Comparison of ENCODE assay signal across 24 cellular contexts in genomic region chr22:40769761-40770160, GRCh38.
"Had no signal": no experiment of that assay in that cellular context is flagged by ENCODE, and none has a peak within 500 bp of the region (broad histone marks: within the 10 kb centered on the region; RNA-seq: fewer than 3 reads in every experiment).

No MANE protein-coding gene starts in this region.

- ATAC-seq: HepG2, Panc1, SK-N-SH treated with all-trans-retinoic acid at 6 μM for 48 hours had no signal

- DNase-seq: IMR-90, Karpas-422, KG1, MG63, NCI-H1092, NCI-H1105 treated with DMSO at 0.1 percent for 48 hours, NCI-H1417 treated with DMSO at 0.1 percent for 48 hours, NCI-H146, NCI-H1694 treated with DMSO at 0.1 percent for 48 hours, NCI-H1930, NCI-H2081 treated with DMSO at 0.1 percent for 48 hours, NCI-H2171, NCI-H226, NCI-H446, NCI-H510A, NCI-H524 treated with DMSO at 0.1 percent for 48 hours, NCI-H69, NCI-H774, SHP77 treated with DMSO at 0.1 percent for 48 hours, SJCRH30 had no signal

- FAIRE-seq: HepG2 had no signal

- H3K27me3 ChIP-seq: MG63, SJCRH30 had no signal

- H3K4me3 ChIP-seq: MG63, SJCRH30 had no signal

- H3K4me1 ChIP-seq: SJCRH30 had no signal

- H3K27ac ChIP-seq: RWPE1, SJCRH30 had no signal

- H3K9me3 ChIP-seq: MG63, SJCRH30 had no signal
